Comparison of ENCODE assay signal across 16 cellular contexts in the genomic region with DNA sequence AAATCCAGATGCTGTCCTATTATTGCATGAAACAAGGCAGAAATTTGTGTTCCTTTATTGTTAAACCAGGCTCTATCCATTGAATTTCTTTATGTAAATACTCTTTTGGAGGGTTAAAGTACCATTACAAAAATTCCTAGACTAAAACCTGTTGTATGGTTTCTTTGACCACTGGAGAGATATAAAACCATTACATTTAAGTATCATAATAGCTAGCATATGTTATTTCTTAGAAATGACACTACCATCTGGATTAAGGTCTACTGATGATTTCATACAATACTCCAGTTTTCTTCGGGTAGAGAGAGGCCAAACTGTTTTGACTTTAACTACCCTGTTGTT.
DNase-seq lines count a peak whose midpoint lies in the region; ATAC-seq and TF ChIP-seq lines count a peak whose summit lies in the region.
"Had no signal": no experiment of that assay in that cellular context is flagged by ENCODE, and none has a peak within 500 bp of the region (broad histone marks: within the 10 kb centered on the region; RNA-seq: fewer than 3 reads in every experiment).

No MANE protein-coding gene starts in this region.

- H2BK12ac ChIP-seq in mesenchymal stem cell (ENCODE audit: low read length in 2 of 2): no peak overlapping the region

- TF ChIP-seq CTCF in HCT116 (IDR thresholded peaks at IDR 0.05 in 2 of 3, conservative IDR thresholded peaks at IDR 0.05 in 1 of 3; ENCODE audit: borderline replicate concordance in 1 of 3, insufficient read depth in 1 of 3, low read depth in 2 of 3, low read length in 2 of 3): no peak

- intact Hi-C loops in HCT116 (cut with micrococcal nuclease): no loop called here

- no peak overlapping the region for H2AFZ ChIP-seq in HCT116 (ENCODE audit: low read depth, low read length, poor library complexity, severe bottlenecking)
- no peak overlapping the region for H2AFZ ChIP-seq in mesenchymal stem cell (ENCODE audit: low read depth, low read length)

- RAD21 ChIA-PET in HCT116 (lab: Charles Lee; ENCODE audit: low non-redundant PET in 1 of 2, low total read pairs in 2 of 2, uncharacterized antibody in 2 of 2, unreplicated experiment in 2 of 2): no interaction called here

- DNase-seq in COLO829 (ENCODE audit: low spot score) (peak; percentile 2), HCT116 (ENCODE audit: low read depth, low spot score) (no peak), epithelial cell of prostate (ENCODE audit: low read depth, low spot score) (no peak), mesenchymal stem cell (no peak), NCI-H510A treated with DMSO at 0.1 percent for 48 hours (lab: John Stamatoyannopoulos, UW) (no peak)
- DNase-seq in stimulated activated effector memory CD8-positive, alpha-beta T cell treated with anti-CD3 and anti-CD28 coated beads, Interleukin-12 subunit alpha, Interleukin-12 subunit beta, amount 100 ng/mL, for 72 hours (ENCODE audit: low spot score in 2 of 2): no peak
- DNase-seq: CD8-positive, alpha-beta memory T cell; GF-D8; Kasumi-1; NCI-H1105; NCI-H1694 treated with DMSO at 0.1 percent for 48 hours; SJCRH30 had no signal

- no peaks in the 10 kb centered on the region for H3K27me3 ChIP-seq in HCT116 (ENCODE audit: insufficient read depth, low read length)
- no peaks in the 10 kb centered on the region for H3K27me3 ChIP-seq in mesenchymal stem cell (ENCODE audit: control insufficient read depth in 1 of 2, insufficient read depth in 1 of 2, low read length in 2 of 2)
- H3K27me3 ChIP-seq: BLaER1, SJCRH30 had no signal

- H3K79me1 ChIP-seq in mesenchymal stem cell (replicated peaks; ENCODE audit: low read length, poor library complexity, severe bottlenecking): no peaks in the 10 kb centered on the region

- H3K9me3 ChIP-seq in HCT116 (ENCODE audit: control insufficient read depth in 1 of 2, insufficient read depth in 1 of 2, low read depth in 1 of 2, low read length in 2 of 2) (no peaks in the 10 kb centered on the region; a peak in 1 of 4 replicates), mesenchymal stem cell (ENCODE audit: control insufficient read depth, low read length) (no peaks in the 10 kb centered on the region)
- H3K9me3 ChIP-seq: BLaER1, HAP-1, SJCRH30 had no signal

- POLR2A ChIA-PET in HCT116 (lab: Charles Lee): no interaction called here

- no peak overlapping the region for H3K18ac ChIP-seq in mesenchymal stem cell (ENCODE audit: low read depth in 1 of 2, low read length in 2 of 2)

- TF ChIP-seq POLR2A in HCT116 (IDR thresholded peaks at IDR 0.05; ENCODE audit: borderline replicate concordance, extremely low read depth, insufficient read depth, insufficient read length): no peak

- no peak overlapping the region for H3K14ac ChIP-seq in mesenchymal stem cell (ENCODE audit: low read length in 2 of 2)

- H3K4me1 ChIP-seq in HCT116 (ENCODE audit: control insufficient read depth in 1 of 2, insufficient read depth in 2 of 2, low read length in 2 of 2): peaks cover 4 to 12% of the 10 kb centered on the region in 2 experiments; a peak in 3 of 4 replicates
- H3K4me1 ChIP-seq in mesenchymal stem cell (ENCODE audit: control insufficient read depth, insufficient read depth, low read depth, low read length): no peaks in the 10 kb centered on the region
- H3K4me1 ChIP-seq: BLaER1, HAP-1, SJCRH30 had no signal

- H3K36me3 ChIP-seq in HCT116 (ENCODE audit: control insufficient read depth in 1 of 2, insufficient read depth in 2 of 2, low read length in 2 of 2) (no peaks in the 10 kb centered on the region), mesenchymal stem cell (ENCODE audit: control insufficient read depth in 1 of 2, insufficient read depth in 2 of 2, low read depth in 1 of 2, low read length in 2 of 2) (no peaks in the 10 kb centered on the region)
- H3K36me3 ChIP-seq: BLaER1, HAP-1, SJCRH30 had no signal

- H4K20me1 ChIP-seq in HCT116 (ENCODE audit: insufficient read depth): no peaks in the 10 kb centered on the region
- H4K20me1 ChIP-seq: BLaER1 had no signal

- no peak overlapping the region for H3K23ac ChIP-seq in mesenchymal stem cell (ENCODE audit: low read length in 2 of 2)

- H3K27ac ChIP-seq in HCT116 (ENCODE audit: low read depth, low read length) (no peak overlapping the region), epithelial cell of prostate (peak overlapping the region; percentile 23), mesenchymal stem cell (ENCODE audit: low read length, poor library complexity, severe bottlenecking) (no peak overlapping the region)
- H3K27ac ChIP-seq: BLaER1, SJCRH30 had no signal

- H3K4me2 ChIP-seq in HCT116 (ENCODE audit: low read length) (peak overlapping the region; percentile 27; the same call in 1 of the 2 replicates), mesenchymal stem cell (ENCODE audit: low read length, poor library complexity, severe bottlenecking) (no peak overlapping the region)
- H3K4me2 ChIP-seq: BLaER1 had no signal

- no peak overlapping the region for H3K9ac ChIP-seq in HCT116 (ENCODE audit: low read length)
- H3K9ac ChIP-seq in mesenchymal stem cell (ENCODE audit: low read length): peak overlapping the region; percentile 3
- H3K9ac ChIP-seq: BLaER1 had no signal

- H3K4me3 ChIP-seq in HCT116 (replicated peaks in 1 of 2; ENCODE audit: low read depth in 1 of 2, low read length in 2 of 2) (no peak overlapping the region), mesenchymal stem cell (ENCODE audit: insufficient read depth in 1 of 2, low read depth in 1 of 2, low read length in 2 of 2) (no peak overlapping the region)
- H3K4me3 ChIP-seq: BLaER1, HAP-1, SJCRH30 had no signal

- H2AK5ac ChIP-seq in mesenchymal stem cell (ENCODE audit: low read length, severe bottlenecking): no peak overlapping the region

- no TSS peak for BruUV-seq in HCT116 (replicated peaks; lab: Mats Ljungman, UMichigan)

- H2BK5ac ChIP-seq in mesenchymal stem cell (ENCODE audit: low read depth, low read length, poor library complexity, severe bottlenecking): no peak overlapping the region

- H2BK120ac ChIP-seq in mesenchymal stem cell (ENCODE audit: low read depth, low read length): no peak overlapping the region

- H3K36me3 Mint-ChIP-seq in stimulated activated effector memory CD8-positive, alpha-beta T cell treated with anti-CD3 and anti-CD28 coated beads, Interleukin-12 subunit alpha, Interleukin-12 subunit beta, amount 100 ng/mL, for 72 hours: no peaks in the 10 kb centered on the region
- H3K36me3 Mint-ChIP-seq: CD8-positive, alpha-beta memory T cell; IgD-negative memory B cell had no signal

- no CpG with 5 or more reads among the region's 1 CpG for WGBS in mesenchymal stem cell

- H3K4ac ChIP-seq in mesenchymal stem cell (ENCODE audit: low read depth in 1 of 2, low read length in 2 of 2): no peak overlapping the region

- H4K91ac ChIP-seq in mesenchymal stem cell (ENCODE audit: low read length): no peak overlapping the region

- H3K9me2 ChIP-seq in HCT116 (ENCODE audit: insufficient read depth): no peaks in the 10 kb centered on the region

- peaks cover 3% of the 10 kb centered on the region for H3K9me3 Mint-ChIP-seq in stimulated activated effector memory CD8-positive, alpha-beta T cell treated with anti-CD3 and anti-CD28 coated beads, Interleukin-12 subunit alpha, Interleukin-12 subunit beta, amount 100 ng/mL, for 72 hours

- no peak overlapping the region for H2BK15ac ChIP-seq in mesenchymal stem cell (ENCODE audit: low read depth, poor library complexity, severe bottlenecking)

- TF ChIP-seq RAD21 in HCT116 (IDR thresholded peaks at IDR 0.05; ENCODE audit: low read depth): no peak

- CTCF ChIA-PET in HCT116 (lab: Charles Lee): no interaction called here

- no peak overlapping the region for H4K8ac ChIP-seq in mesenchymal stem cell (ENCODE audit: low read length)

- no peaks in the 10 kb centered on the region for H3K79me2 ChIP-seq in HCT116 (ENCODE audit: insufficient read depth, low read length)

- no peak for ATAC-seq in HCT116
- ATAC-seq in GM18498 (IDR thresholded peaks at IDR 0.05; ENCODE audit: unreplicated experiment): no peak
- no peak for ATAC-seq in stimulated activated effector memory CD8-positive, alpha-beta T cell treated with anti-CD3 and anti-CD28 coated beads, Interleukin-12 subunit alpha, Interleukin-12 subunit beta, amount 100 ng/mL, for 72 hours

- H3K4me1 Mint-ChIP-seq in stimulated activated effector memory CD8-positive, alpha-beta T cell treated with anti-CD3 and anti-CD28 coated beads, Interleukin-12 subunit alpha, Interleukin-12 subunit beta, amount 100 ng/mL, for 72 hours: no peaks in the 10 kb centered on the region
- H3K4me1 Mint-ChIP-seq: CD8-positive, alpha-beta memory T cell; IgD-negative memory B cell had no signal

- no peak overlapping the region for H3K4me3 Mint-ChIP-seq in stimulated activated effector memory CD8-positive, alpha-beta T cell treated with anti-CD3 and anti-CD28 coated beads, Interleukin-12 subunit alpha, Interleukin-12 subunit beta, amount 100 ng/mL, for 72 hours
- H3K4me3 Mint-ChIP-seq: CD8-positive, alpha-beta memory T cell; IgD-negative memory B cell had no signal

- no peak overlapping the region for H3K27ac Mint-ChIP-seq in stimulated activated effector memory CD8-positive, alpha-beta T cell treated with anti-CD3 and anti-CD28 coated beads, Interleukin-12 subunit alpha, Interleukin-12 subunit beta, amount 100 ng/mL, for 72 hours
- H3K27ac Mint-ChIP-seq: CD8-positive, alpha-beta memory T cell had no signal

TF ChIP-seq in HCT116, 20 proteins besides CTCF, POLR2A, EP300 and RAD21:
- TF ChIP-seq ELF1 (IDR thresholded peaks at IDR 0.05; ENCODE audit: borderline replicate concordance, low read depth): no peak
- TF ChIP-seq CBX3 (IDR thresholded peaks at IDR 0.05; ENCODE audit: low read depth): no peak
- TF ChIP-seq, protein P1, sequence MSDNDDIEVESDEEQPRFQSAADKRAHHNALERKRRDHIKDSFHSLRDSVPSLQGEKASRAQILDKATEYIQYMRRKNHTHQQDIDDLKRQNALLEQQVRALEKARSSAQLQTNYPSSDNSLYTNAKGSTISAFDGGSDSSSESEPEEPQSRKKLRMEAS (IDR thresholded peaks at IDR 0.05): no peak
- TF ChIP-seq POLR2AphosphoS5 (IDR thresholded peaks at IDR 0.05; ENCODE audit: low read depth, low read length): no peak
- no peak for TF ChIP-seq SIN3A (IDR thresholded peaks at IDR 0.05; ENCODE audit: low read depth)
- TF ChIP-seq JUND (IDR thresholded peaks at IDR 0.05): no peak
- TF ChIP-seq EGR1 (IDR thresholded peaks at IDR 0.05; ENCODE audit: low read depth): no peak
- no peak for TF ChIP-seq YY1 (IDR thresholded peaks at IDR 0.05; ENCODE audit: extremely low read depth, insufficient replicate concordance, low read depth, low read length)
